Comparison of ENCODE assay signal across 1 cellular context in genomic region chr3:98798820-98799219, GRCh38.
TF ChIP-seq lines count a peak whose summit lies in the region.

No MANE protein-coding gene starts in this region.

TF ChIP-seq in SK-N-SH, 30 proteins besides CTCF, POLR2A, EP300 and RAD21 (continued from another document):
- TF ChIP-seq REST (IDR thresholded peaks at IDR 0.05; ENCODE audit: low read depth, low read length) (no peak), JUND (IDR thresholded peaks at IDR 0.05) (no peak), USF2 (IDR thresholded peaks at IDR 0.05; ENCODE audit: borderline replicate concordance, low read depth, low read length) (no peak), MAX (IDR thresholded peaks at IDR 0.05; ENCODE audit: low read depth) (no peak), IRF3 (IDR thresholded peaks at IDR 0.05; ENCODE audit: low read depth, low read length) (no peak), NFIC (IDR thresholded peaks at IDR 0.05; ENCODE audit: borderline replicate concordance) (no peak), ZBTB33 (IDR thresholded peaks at IDR 0.05; ENCODE audit: borderline replicate concordance, low read depth) (no peak), ELF1 (IDR thresholded peaks at IDR 0.05) (no peak), TAF1 (IDR thresholded peaks at IDR 0.05; ENCODE audit: borderline replicate concordance, low read depth, low read length) (no peak), RFX5 (IDR thresholded peaks at IDR 0.05; ENCODE audit: low read length) (no peak)
